ENCODE assay signal across 14 cellular contexts in genomic region chr1:43711049-43711448, GRCh38. TPM values are rescaled to one million over a fixed set of nuclear protein-coding genes. Genes with fewer than 3 reads are reported as not detected.
A peak's percentile ranks its signal among the peaks of the same experiment; 100 is the strongest.
DNase-seq lines count a peak whose midpoint lies in the region; ATAC-seq and TF ChIP-seq lines count a peak whose summit lies in the region.
"Had no signal": no experiment of that assay in that cellular context is flagged by ENCODE, and none has a peak within 500 bp of the region (broad histone marks: within the 10 kb centered on the region; RNA-seq: fewer than 3 reads in every experiment).

No MANE protein-coding gene starts in this region.

- no peak for ATAC-seq in activated T-cell treated with anti-CD3 and anti-CD28 coated beads, Interleukin-2, amount 50 U/mL, for 72 hours (replicated peaks in 1 of 2)
- no peak for ATAC-seq in activated T-cell treated with anti-CD3 and anti-CD28 coated beads, Interleukin-2, amount 50 U/mL, for 4 hours
- ATAC-seq in GM18909 (IDR thresholded peaks at IDR 0.05; ENCODE audit: poor library complexity, unreplicated experiment) (no peak), GM18502 (IDR thresholded peaks at IDR 0.05; ENCODE audit: poor library complexity, unreplicated experiment) (no peak), HG02763 (IDR thresholded peaks at IDR 0.05; ENCODE audit: unreplicated experiment) (no peak)
- ATAC-seq: stimulated activated naive CD8-positive, alpha-beta T cell treated with anti-CD3 and anti-CD28 coated beads, Interleukin-15, amount 100 ng/mL, for 72 hours had no signal

- peaks cover 32% of the 10 kb centered on the region for H3K4me1 Mint-ChIP-seq in activated T-cell treated with anti-CD3 and anti-CD28 coated beads, Interleukin-2, amount 50 U/mL, for 72 hours (ENCODE audit: low read depth)
- peaks cover 26% of the 10 kb centered on the region for H3K4me1 Mint-ChIP-seq in activated T-cell treated with anti-CD3 and anti-CD28 coated beads, Interleukin-2, amount 50 U/mL, for 4 hours (ENCODE audit: low read depth)
- H3K4me1 Mint-ChIP-seq in T-helper 2 cell treated with Interferon-gamma antibody and Interleukin-4, amounts not matched to agents 5 μg/mL and 100 μg/mL, for 36 hours (ENCODE audit: low read depth) = peaks cover 33% of the 10 kb centered on the region

- no peaks in the 10 kb centered on the region for H3K27me3 Mint-ChIP-seq in activated T-cell treated with anti-CD3 and anti-CD28 coated beads, Interleukin-2, amount 50 U/mL, for 72 hours (ENCODE audit: low read depth)
- H3K27me3 Mint-ChIP-seq in activated T-cell treated with anti-CD3 and anti-CD28 coated beads, Interleukin-2, amount 50 U/mL, for 4 hours (ENCODE audit: low read depth) = no peaks in the 10 kb centered on the region
- no peaks in the 10 kb centered on the region for H3K27me3 Mint-ChIP-seq in T-helper 2 cell treated with Interferon-gamma antibody and Interleukin-4, amounts not matched to agents 5 μg/mL and 100 μg/mL, for 36 hours (ENCODE audit: low read depth)
- H3K27me3 Mint-ChIP-seq: activated B cell treated with CpG ODN at 0.5 μM for 24 hours; stimulated activated naive CD8-positive, alpha-beta T cell treated with anti-CD3 and anti-CD28 coated beads, Interleukin-15, amount 100 ng/mL, for 72 hours had no signal

- no peak for DNase-seq in activated T-cell treated with anti-CD3 and anti-CD28 coated beads, Interleukin-2, amount 50 U/mL, for 72 hours
- no peak for DNase-seq in activated T-cell treated with anti-CD3 and anti-CD28 coated beads, Interleukin-2, amount 50 U/mL, for 4 hours
- no peak for DNase-seq in T-helper 2 cell treated with Interferon-gamma antibody and Interleukin-4, amounts not matched to agents 5 μg/mL and 100 μg/mL, for 36 hours (ENCODE audit: low spot score)
- DNase-seq in fibroblast of villous mesenchyme (ENCODE audit: low read depth) = peak; percentile 91
- no peak for DNase-seq in activated CD4-positive, alpha-beta T cell treated with anti-CD3 and anti-CD28 coated beads for 48 hours
- DNase-seq: 8988T; activated B cell treated with CpG ODN at 0.5 μM for 24 hours; activated gamma-delta T cell; natural killer cell; NCI-H1694; stimulated activated naive CD8-positive, alpha-beta T cell treated with anti-CD3 and anti-CD28 coated beads, Interleukin-15, amount 100 ng/mL, for 72 hours had no signal

- peak overlapping the region; percentile 14 for H3K27ac Mint-ChIP-seq in activated T-cell treated with anti-CD3 and anti-CD28 coated beads, Interleukin-2, amount 50 U/mL, for 72 hours
- H3K27ac Mint-ChIP-seq in T-helper 2 cell treated with Interferon-gamma antibody and Interleukin-4, amounts not matched to agents 5 μg/mL and 100 μg/mL, for 36 hours = peak overlapping the region; percentile 53
- H3K27ac Mint-ChIP-seq: activated B cell treated with CpG ODN at 0.5 μM for 24 hours; natural killer cell; stimulated activated naive CD8-positive, alpha-beta T cell treated with anti-CD3 and anti-CD28 coated beads, Interleukin-15, amount 100 ng/mL, for 72 hours had no signal

- H3K4me3 ChIP-seq in fibroblast of villous mesenchyme (ENCODE audit: low read depth, low read length) = no peak overlapping the region

- peaks cover 4 to 7% of the 10 kb centered on the region in 2 donors for H3K36me3 Mint-ChIP-seq in activated T-cell treated with anti-CD3 and anti-CD28 coated beads, Interleukin-2, amount 50 U/mL, for 72 hours (ENCODE audit: insufficient read depth in 2 of 2)
- peaks cover 8% of the 10 kb centered on the region for H3K36me3 Mint-ChIP-seq in activated T-cell treated with anti-CD3 and anti-CD28 coated beads, Interleukin-2, amount 50 U/mL, for 4 hours (ENCODE audit: insufficient read depth)
- peaks cover 22% of the 10 kb centered on the region for H3K36me3 Mint-ChIP-seq in T-helper 2 cell treated with Interferon-gamma antibody and Interleukin-4, amounts not matched to agents 5 μg/mL and 100 μg/mL, for 36 hours (ENCODE audit: low read depth)
- H3K36me3 Mint-ChIP-seq: natural killer cell had no signal

- TF ChIP-seq CTCF in fibroblast of villous mesenchyme (IDR thresholded peaks at IDR 0.05; ENCODE audit: insufficient read depth, low read depth, low read length) = no peak

- no peaks in the 10 kb centered on the region for H3K9me3 Mint-ChIP-seq in activated T-cell treated with anti-CD3 and anti-CD28 coated beads, Interleukin-2, amount 50 U/mL, for 72 hours
- H3K9me3 Mint-ChIP-seq in activated T-cell treated with anti-CD3 and anti-CD28 coated beads, Interleukin-2, amount 50 U/mL, for 4 hours = no peaks in the 10 kb centered on the region
- H3K9me3 Mint-ChIP-seq in T-helper 2 cell treated with Interferon-gamma antibody and Interleukin-4, amounts not matched to agents 5 μg/mL and 100 μg/mL, for 36 hours = no peaks in the 10 kb centered on the region
- H3K9me3 Mint-ChIP-seq: activated B cell treated with CpG ODN at 0.5 μM for 24 hours; natural killer cell; stimulated activated naive CD8-positive, alpha-beta T cell treated with anti-CD3 and anti-CD28 coated beads, Interleukin-15, amount 100 ng/mL, for 72 hours had no signal

- H3K4me3 Mint-ChIP-seq in activated T-cell treated with anti-CD3 and anti-CD28 coated beads, Interleukin-2, amount 50 U/mL, for 72 hours = no peak overlapping the region
- H3K4me3 Mint-ChIP-seq in activated T-cell treated with anti-CD3 and anti-CD28 coated beads, Interleukin-2, amount 50 U/mL, for 4 hours = no peak overlapping the region
- H3K4me3 Mint-ChIP-seq in T-helper 2 cell treated with Interferon-gamma antibody and Interleukin-4, amounts not matched to agents 5 μg/mL and 100 μg/mL, for 36 hours = no peak overlapping the region
- H3K4me3 Mint-ChIP-seq: activated B cell treated with CpG ODN at 0.5 μM for 24 hours; stimulated activated naive CD8-positive, alpha-beta T cell treated with anti-CD3 and anti-CD28 coated beads, Interleukin-15, amount 100 ng/mL, for 72 hours had no signal

RNA-seq across cellular contexts. Expression of gene ST3GAL3, which starts 3.7 kb away (rescaled TPM):
- 10 to 100 TPM; 25.3 to 34.9 TPM for total RNA-seq in activated T-cell treated with anti-CD3 and anti-CD28 coated beads, Interleukin-2, amount 50 U/mL, for 72 hours
- total RNA-seq in activated T-cell treated with anti-CD3 and anti-CD28 coated beads, Interleukin-2, amount 50 U/mL, for 4 hours = 1 to 10 TPM; 5.7 to 6.6 (median 6.3) TPM
- total RNA-seq in fibroblast of villous mesenchyme = 16.8 and 17.4 TPM in 2 replicates
